ENCODE assay signal across 10 cellular contexts in genomic region chr7:135414850-135415439, GRCh38.
DNase-seq lines count a peak whose midpoint lies in the region; ATAC-seq and TF ChIP-seq lines count a peak whose summit lies in the region.
"Had no signal": no experiment of that assay in that cellular context is flagged by ENCODE, and none has a peak within 500 bp of the region (broad histone marks: within the 10 kb centered on the region; RNA-seq: fewer than 3 reads in every experiment).

No MANE protein-coding gene starts in this region.

- peaks cover 0 to 17% (median 0%) of the 10 kb centered on the region in 3 donors for H3K36me3 ChIP-seq in Peyer's patch
- H3K36me3 ChIP-seq in naive thymus-derived CD4-positive, alpha-beta T cell (ENCODE audit: control insufficient read depth in 2 of 3, insufficient read depth in 3 of 3, low read length in 3 of 3), result peaks cover 0 to 29% (median 0%) of the 10 kb centered on the region in 3 experiments

- intact Hi-C loops in naive thymus-derived CD4-positive, alpha-beta T cell (cut with micrococcal nuclease), result loop anchor here in 1 of 2 donors (1.0 to 10.0 kb wide), 3 partner anchors 96 to 230 kb away; partner anchors contain the start of gene CNOT4

- H3K4me3 Mint-ChIP-seq in naive thymus-derived CD4-positive, alpha-beta T cell, result no peak overlapping the region
- H3K4me3 Mint-ChIP-seq: activated naive CD8-positive, alpha-beta T cell treated with anti-CD3 and anti-CD28 coated beads, Interleukin-2, amount 10 ng/mL, durations not matched to agents 7 days and 5 days; CD8-positive, alpha-beta memory T cell had no signal

- peaks cover 4 to 33% (median 8%) of the 10 kb centered on the region in 5 donors for H3K36me3 Mint-ChIP-seq in naive thymus-derived CD4-positive, alpha-beta T cell

- TF ChIP-seq POLR2A in Peyer's patch (IDR thresholded peaks at IDR 0.05), result no peak

- CTCF ChIA-PET in naive thymus-derived CD4-positive, alpha-beta T cell (lab: Charles Lee), result no interaction called here

- H3K27me3 Mint-ChIP-seq in naive thymus-derived CD4-positive, alpha-beta T cell, result no peaks in the 10 kb centered on the region
- H3K27me3 Mint-ChIP-seq: activated naive CD8-positive, alpha-beta T cell treated with anti-CD3 and anti-CD28 coated beads, Interleukin-2, amount 10 ng/mL, durations not matched to agents 7 days and 5 days; CD8-positive, alpha-beta memory T cell had no signal

- H3K4me1 Mint-ChIP-seq in naive thymus-derived CD4-positive, alpha-beta T cell, result peaks cover 0 to 19% (median 5%) of the 10 kb centered on the region in 7 donors

- DNase-seq in NCI-H2081 (lab: John Stamatoyannopoulos, UW) (peak; percentile 15 to 68), NCI-H2081 treated with DMSO at 0.1 percent for 48 hours (lab: John Stamatoyannopoulos, UW) (no peak), Peyer's patch (peak in 1 of 3 donors; percentile 56), dedifferentiated amniotic fluid mesenchymal stem cell (ENCODE audit: extremely low spot score) (peak; percentile 44)
- DNase-seq in naive thymus-derived CD4-positive, alpha-beta T cell, result peak in 4 of 9 donors; percentile 1 to 7 (median 5)
- no peak for DNase-seq in effector CD8-positive, alpha-beta T cell (lab: John Stamatoyannopoulos, UW)
- DNase-seq: activated naive CD8-positive, alpha-beta T cell treated with anti-CD3 and anti-CD28 coated beads, Interleukin-2, amount 10 ng/mL, durations not matched to agents 7 days and 5 days had no signal

- no peak overlapping the region for H3K4me3 ChIP-seq in Peyer's patch
- H3K4me3 ChIP-seq in naive thymus-derived CD4-positive, alpha-beta T cell (ENCODE audit: low read length), result no peak overlapping the region

- H3K9me3 ChIP-seq in Peyer's patch, result no peaks in the 10 kb centered on the region
- no peaks in the 10 kb centered on the region for H3K9me3 ChIP-seq in naive thymus-derived CD4-positive, alpha-beta T cell (ENCODE audit: control insufficient read depth in 2 of 3, low read length in 3 of 3)

- POLR2A ChIA-PET in naive thymus-derived CD4-positive, alpha-beta T cell (lab: Charles Lee), result no interaction called here

- H3K9me3 Mint-ChIP-seq in naive thymus-derived CD4-positive, alpha-beta T cell, result peaks cover 0 to 2% (median 0%) of the 10 kb centered on the region in 11 donors
- H3K9me3 Mint-ChIP-seq: activated naive CD8-positive, alpha-beta T cell treated with anti-CD3 and anti-CD28 coated beads, Interleukin-2, amount 10 ng/mL, durations not matched to agents 7 days and 5 days; CD8-positive, alpha-beta memory T cell had no signal

- no peak overlapping the region for H3K27ac Mint-ChIP-seq in naive thymus-derived CD4-positive, alpha-beta T cell
- H3K27ac Mint-ChIP-seq: activated naive CD8-positive, alpha-beta T cell treated with anti-CD3 and anti-CD28 coated beads, Interleukin-2, amount 10 ng/mL, durations not matched to agents 7 days and 5 days had no signal

- H3K27ac ChIP-seq in Peyer's patch, result no peak overlapping the region
- H3K27ac ChIP-seq in naive thymus-derived CD4-positive, alpha-beta T cell (ENCODE audit: low read depth, low read length), result no peak overlapping the region

- no peaks in the 10 kb centered on the region for H3K4me1 ChIP-seq in Peyer's patch
- no peaks in the 10 kb centered on the region for H3K4me1 ChIP-seq in naive thymus-derived CD4-positive, alpha-beta T cell (ENCODE audit: control insufficient read depth in 2 of 2, insufficient read depth in 2 of 2, low read length in 2 of 2)

- TF ChIP-seq CTCF in Peyer's patch (IDR thresholded peaks at IDR 0.05), result peak in 4 of 6 experiments; percentile 34 to 44 (median 37)

- H3K27me3 ChIP-seq in Peyer's patch, result no peaks in the 10 kb centered on the region
- no peaks in the 10 kb centered on the region for H3K27me3 ChIP-seq in naive thymus-derived CD4-positive, alpha-beta T cell (ENCODE audit: control insufficient read depth in 2 of 2, insufficient read depth in 2 of 2, low read length in 2 of 2)

- peak; percentile 38 for ATAC-seq in HG02798 (IDR thresholded peaks at IDR 0.05; ENCODE audit: poor library complexity, unreplicated experiment)
- ATAC-seq in naive thymus-derived CD4-positive, alpha-beta T cell, result peak; percentile 49
- ATAC-seq in GM19328 (IDR thresholded peaks at IDR 0.05; ENCODE audit: unreplicated experiment), result no peak

Comparison
In these comparisons a context has a peak if more than half of its experiments do, and no peak if none do; other contexts are left out.
1. DNase-seq: peak in NCI-H2081 (2 of 2) and dedifferentiated amniotic fluid mesenchymal stem cell (single experiment); none in NCI-H2081 treated with DMSO at 0.1 percent for 48 hours (single experiment) and effector CD8-positive, alpha-beta T cell (single experiment).